ENCODE assay signal across 30 cellular contexts in the genomic region with DNA sequence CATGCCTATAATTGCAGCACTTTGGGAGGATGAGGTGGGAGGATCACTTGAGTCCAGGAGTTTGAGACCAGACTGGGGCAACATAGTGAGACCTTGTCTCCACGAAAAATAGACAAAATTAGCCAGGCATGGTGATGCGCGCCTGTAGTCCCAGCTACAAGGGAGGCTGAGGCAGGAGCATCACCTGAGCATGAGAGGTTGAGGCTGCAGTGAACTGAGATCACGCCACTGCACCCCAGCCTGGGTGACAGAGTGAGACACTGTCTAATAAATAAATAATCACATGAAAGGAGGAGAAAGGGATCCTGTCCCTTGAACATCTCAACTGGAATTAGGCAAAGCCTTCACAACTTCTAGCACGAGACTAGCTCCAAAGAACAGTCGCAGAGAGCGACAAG. TPM values are rescaled to one million over a fixed set of nuclear protein-coding genes. Genes with fewer than 3 reads are reported as not detected.
"Had no signal": no experiment of that assay in that cellular context is flagged by ENCODE, and none has a peak within 500 bp of the region (broad histone marks: within the 10 kb centered on the region; RNA-seq: fewer than 3 reads in every experiment).

No MANE protein-coding gene starts in this region.

- H3K36me3 ChIP-seq: esophagus muscularis mucosa, gastroesophageal sphincter, heart right ventricle, left ventricle myocardium inferior, lower lobe of right lung, suprapubic skin, transverse colon, vagina had no signal

- H3K27ac ChIP-seq: dorsolateral prefrontal cortex, esophagus muscularis mucosa, foreskin keratinocyte, gastroesophageal sphincter, heart right ventricle, left ventricle myocardium inferior, parathyroid adenoma, suprapubic skin, transverse colon, vagina had no signal

- H3K4me3 Mint-ChIP-seq: natural killer cell; stimulated activated naive CD8-positive, alpha-beta T cell treated with anti-CD3 and anti-CD28 coated beads, Interleukin-15, amount 100 ng/mL, for 72 hours had no signal

- H3K36me3 Mint-ChIP-seq: natural killer cell had no signal

- DNase-seq: dorsolateral prefrontal cortex; effector CD8-positive, alpha-beta T cell; foreskin keratinocyte; heart right ventricle; hippocampal formation; left colon; left ventricle myocardium inferior; lower lobe of right lung; natural killer cell; stimulated activated CD4-positive, alpha-beta T cell treated with anti-CD3 and anti-CD28 coated beads, Interleukin-12 subunit alpha, Interleukin-12 subunit beta, amount 100 ng/mL, for 4 hours; stimulated activated CD4-positive, alpha-beta T cell treated with anti-CD3 and anti-CD28 coated beads, Interleukin-1b, Interleukin-23, amount 100 ng/mL, for 48 hours; stimulated activated CD4-positive, alpha-beta T cell treated with anti-CD3 and anti-CD28 coated beads, Interleukin-4, amount 100 ng/mL, for 1 hour; stimulated activated CD8-positive, alpha-beta memory T cell treated with anti-CD3 and anti-CD28 coated beads, Interleukin-4, amount 100 ng/mL, for 48 hours; stimulated activated naive CD4-positive, alpha-beta T cell; stimulated activated naive CD8-positive, alpha-beta T cell treated with anti-CD3 and anti-CD28 coated beads, Interleukin-15, amount 100 ng/mL, for 72 hours; transverse colon had no signal

- ATAC-seq: foreskin keratinocyte; gastroesophageal sphincter; heart right ventricle; left colon; natural killer cell; sciatic nerve; stimulated activated naive CD8-positive, alpha-beta T cell treated with anti-CD3 and anti-CD28 coated beads, Interleukin-15, amount 100 ng/mL, for 72 hours had no signal

- H3K27me3 ChIP-seq: dorsolateral prefrontal cortex, esophagus muscularis mucosa, gastroesophageal sphincter, heart right ventricle, suprapubic skin, transverse colon, vagina had no signal

- H3K4me1 Mint-ChIP-seq: natural killer cell; stimulated activated naive CD8-positive, alpha-beta T cell treated with anti-CD3 and anti-CD28 coated beads, Interleukin-15, amount 100 ng/mL, for 72 hours had no signal

- H3K9me3 Mint-ChIP-seq: natural killer cell had no signal

- H3K9ac ChIP-seq: parathyroid adenoma had no signal

- H3K4me1 ChIP-seq: esophagus muscularis mucosa, foreskin keratinocyte, gastroesophageal sphincter, heart right ventricle, parathyroid adenoma, suprapubic skin, vagina had no signal

- H3K27ac Mint-ChIP-seq: natural killer cell; progenitor cell of endocrine pancreas; stimulated activated naive CD8-positive, alpha-beta T cell treated with anti-CD3 and anti-CD28 coated beads, Interleukin-15, amount 100 ng/mL, for 72 hours had no signal

- H3K4me3 ChIP-seq: dorsolateral prefrontal cortex, esophagus muscularis mucosa, gastroesophageal sphincter, heart right ventricle, left ventricle myocardium inferior, lower lobe of right lung, smooth muscle cell, suprapubic skin, transverse colon, vagina had no signal

- H3K9me3 ChIP-seq: esophagus muscularis mucosa, gastroesophageal sphincter, heart right ventricle, lower lobe of right lung, suprapubic skin, transverse colon, vagina had no signal

RNA-seq across cellular contexts. Expression of gene TEKT5, which starts 53.2 kb away (rescaled TPM):
- total RNA-seq: endothelial cell of umbilical vein, epithelial cell of proximal tubule, esophagus muscularis mucosa, fibroblast of lung, foreskin keratinocyte, left ventricle myocardium inferior, lower lobe of right lung, mesenteric fat pad, mononuclear cell, sciatic nerve, smooth muscle cell, vagina had no signal
- polyA plus RNA-seq: endothelial cell of umbilical vein, foreskin keratinocyte, heart right ventricle, neural cell, smooth muscle cell had no signal
